ENCODE assay signal across 31 cellular contexts in the genomic region with DNA sequence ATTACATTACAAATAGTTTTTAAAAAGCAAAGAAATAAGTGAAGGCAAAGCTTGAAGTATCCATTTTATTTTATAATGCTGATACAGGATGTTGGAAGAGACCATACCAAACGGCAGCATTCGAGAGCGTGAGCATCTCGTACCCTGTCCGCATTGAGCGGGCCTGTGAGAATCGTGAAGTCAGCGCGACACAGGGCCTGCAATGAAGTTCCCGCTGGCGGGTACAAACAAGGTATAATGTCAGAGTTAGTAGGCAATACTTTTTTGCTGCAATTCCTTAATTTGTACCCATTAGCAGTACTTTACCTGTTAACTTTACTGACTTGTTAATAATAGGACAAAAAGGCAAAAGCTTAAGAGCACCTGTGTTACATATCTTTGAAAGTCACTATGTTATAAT.
"Had no signal": no experiment of that assay in that cellular context is flagged by ENCODE, and none has a peak within 500 bp of the region (broad histone marks: within the 10 kb centered on the region; RNA-seq: fewer than 3 reads in every experiment).

No MANE protein-coding gene starts in this region.

- H3K9me3 Mint-ChIP-seq: immature natural killer cell; naive thymus-derived CD8-positive, alpha-beta T cell; nephron; neural crest cell; stimulated activated effector memory CD8-positive, alpha-beta T cell treated with anti-CD3 and anti-CD28 coated beads, Interleukin-12 subunit alpha, Interleukin-12 subunit beta, amount 100 ng/mL, for 72 hours; stimulated activated naive CD8-positive, alpha-beta T cell treated with anti-CD3 and anti-CD28 coated beads, Interleukin-15, Interleukin-2, amounts not matched to agents 100 ng/mL and 50 ng/mL, for 24 hours had no signal

- H3K4me3 Mint-ChIP-seq: immature natural killer cell; naive thymus-derived CD8-positive, alpha-beta T cell; nephron; neural crest cell; stimulated activated effector memory CD8-positive, alpha-beta T cell treated with anti-CD3 and anti-CD28 coated beads, Interleukin-12 subunit alpha, Interleukin-12 subunit beta, amount 100 ng/mL, for 72 hours; stimulated activated naive CD8-positive, alpha-beta T cell treated with anti-CD3 and anti-CD28 coated beads, Interleukin-15, Interleukin-2, amounts not matched to agents 100 ng/mL and 50 ng/mL, for 24 hours had no signal

- H3K36me3 ChIP-seq: prostate gland had no signal

- H3K4me3 ChIP-seq: left lung, lower lobe of right lung, pancreas, prostate gland, sigmoid colon, spleen, suprapubic skin, thoracic aorta, tibial artery, upper lobe of right lung had no signal

- H3K27ac ChIP-seq: left lung, lower lobe of right lung, pancreas, prostate gland, sigmoid colon, spleen, suprapubic skin, thoracic aorta, tibial artery, upper lobe of right lung had no signal

- DNase-seq: hypothalamus; immature natural killer cell; kidney; left colon; left lung; lower lobe of right lung; mammary epithelial cell; mesenchymal stem cell; naive thymus-derived CD8-positive, alpha-beta T cell; nucleus accumbens; pancreas; posterior cingulate gyrus; retina; right cardiac atrium; sigmoid colon; small intestine; spleen; stimulated activated CD4-positive, alpha-beta T cell treated with anti-CD3 and anti-CD28 coated beads, Interleukin-4, amount 100 ng/mL, for 24 hours; stimulated activated naive CD4-positive, alpha-beta T cell; tibial artery; trophoblast cell; upper lobe of right lung had no signal

- H3K27ac Mint-ChIP-seq: nephron; stimulated activated effector memory CD8-positive, alpha-beta T cell treated with anti-CD3 and anti-CD28 coated beads, Interleukin-12 subunit alpha, Interleukin-12 subunit beta, amount 100 ng/mL, for 72 hours had no signal

- H3K27me3 ChIP-seq: left lung, pancreas, sigmoid colon, spleen, suprapubic skin, tibial artery, upper lobe of right lung had no signal

- H3K27me3 Mint-ChIP-seq: naive thymus-derived CD8-positive, alpha-beta T cell; stimulated activated naive CD8-positive, alpha-beta T cell treated with anti-CD3 and anti-CD28 coated beads, Interleukin-15, Interleukin-2, amounts not matched to agents 100 ng/mL and 50 ng/mL, for 24 hours had no signal

- H3K9me3 ChIP-seq: left lung, lower lobe of right lung, pancreas, prostate gland, sigmoid colon, spleen, suprapubic skin, thoracic aorta, tibial artery, upper lobe of right lung had no signal

- FAIRE-seq: islet of Langerhans, kidney, pancreas, small intestine, urothelium cell line had no signal

- ATAC-seq: left colon; left lung; lower lobe of right lung; naive thymus-derived CD8-positive, alpha-beta T cell; pancreas; right cardiac atrium; stimulated activated effector memory CD8-positive, alpha-beta T cell treated with anti-CD3 and anti-CD28 coated beads, Interleukin-12 subunit alpha, Interleukin-12 subunit beta, amount 100 ng/mL, for 72 hours; upper lobe of right lung had no signal
